9 cellular contexts compared by ENCODE assay signal in genomic region chr1:32291145-32291707, GRCh38. TPM values are rescaled to one million over a fixed set of nuclear protein-coding genes. Genes with fewer than 3 reads are reported as not detected.
A peak's percentile ranks its signal among the peaks of the same experiment; 100 is the strongest.
DNase-seq lines count a peak whose midpoint lies in the region; ATAC-seq, FAIRE-seq and TF ChIP-seq lines count a peak whose summit lies in the region.
"Had no signal": no experiment of that assay in that cellular context is flagged by ENCODE, and none has a peak within 500 bp of the region (broad histone marks: within the 10 kb centered on the region; RNA-seq: fewer than 3 reads in every experiment).

No MANE protein-coding gene starts in this region.

- FAIRE-seq in astrocyte (lab: Jason Lieb, UNC), result no peak

- no peaks in the 10 kb centered on the region for H3K27me3 ChIP-seq in astrocyte (ENCODE audit: insufficient read depth, low read length)
- H3K27me3 ChIP-seq in tibial nerve, result no peaks in the 10 kb centered on the region

- peak; percentile 82 for DNase-seq in HT1080 (ENCODE audit: low read depth)
- peak; percentile 41 for DNase-seq in astrocyte (ENCODE audit: low read depth)
- DNase-seq in kidney tubule cell (ENCODE audit: low spot score), result peak; percentile 83
- DNase-seq in tibial nerve (ENCODE audit: low spot score in 2 of 2), result no peak
- DNase-seq in NCI-H2107 (lab: John Stamatoyannopoulos, UW), result no peak
- no peak for DNase-seq in NOMO-1 (lab: John Stamatoyannopoulos, UW; ENCODE audit: unreplicated experiment in 2 of 2)

- ATAC-seq in GM19035 (IDR thresholded peaks at IDR 0.05; ENCODE audit: unreplicated experiment), result no peak

- no peaks in the 10 kb centered on the region for H3K36me3 ChIP-seq in astrocyte (ENCODE audit: insufficient read depth, low read length)
- H3K36me3 ChIP-seq in tibial nerve, result no peaks in the 10 kb centered on the region

- peak overlapping the region; percentile 90 for H3K9ac ChIP-seq in astrocyte (ENCODE audit: low read length)

- peak overlapping the region; percentile 87 for H2AFZ ChIP-seq in astrocyte (ENCODE audit: low read depth, low read length)

- H3K27ac Mint-ChIP-seq in astrocyte (ENCODE audit: unreplicated experiment), result peak overlapping the region; percentile 82

- H3K4me1 ChIP-seq in astrocyte (ENCODE audit: insufficient read depth, low read length) (peaks cover 6% of the 10 kb centered on the region), tibial nerve (peaks cover 0 to 11% (median 4%) of the 10 kb centered on the region in 4 donors)

- peak overlapping the region; percentile 74 for H3K4me3 Mint-ChIP-seq in astrocyte (ENCODE audit: unreplicated experiment)

- H3K27me3 Mint-ChIP-seq in astrocyte (ENCODE audit: low read depth, unreplicated experiment), result no peaks in the 10 kb centered on the region

- TF ChIP-seq POLR2A in tibial nerve (IDR thresholded peaks at IDR 0.05), result no peak

- no peaks in the 10 kb centered on the region for H3K9me3 Mint-ChIP-seq in astrocyte (ENCODE audit: unreplicated experiment)

- H3K79me2 ChIP-seq in astrocyte (ENCODE audit: insufficient read depth, low read length), result peaks cover 40% of the 10 kb centered on the region

- peak overlapping the region; percentile 86 for H3K4me2 ChIP-seq in astrocyte (ENCODE audit: low read length)

- peak overlapping the region; percentile 91 for H3K4me3 ChIP-seq in astrocyte (ENCODE audit: insufficient read depth, low read depth, low read length)
- peak overlapping the region; percentile 68 to 93 (median 82) for H3K4me3 ChIP-seq in tibial nerve

- TF ChIP-seq EP300 in tibial nerve (IDR thresholded peaks at IDR 0.05), result no peak

- H3K4me1 Mint-ChIP-seq in astrocyte (ENCODE audit: low read depth, unreplicated experiment), result peaks cover 7% of the 10 kb centered on the region

- H3K9me3 ChIP-seq in astrocyte (ENCODE audit: insufficient read depth, low read depth, low read length) (no peaks in the 10 kb centered on the region), tibial nerve (no peaks in the 10 kb centered on the region)

- no peak for TF ChIP-seq CTCF in C4-2B (conservative IDR thresholded peaks at IDR 0.05)
- no peak for TF ChIP-seq CTCF in astrocyte (IDR thresholded peaks at IDR 0.05; ENCODE audit: insufficient read depth, low read depth, low read length)
- TF ChIP-seq CTCF in tibial nerve (IDR thresholded peaks at IDR 0.05), result no peak

- H3K27ac ChIP-seq in C4-2B (peak overlapping the region; percentile 95), astrocyte (ENCODE audit: low read depth, low read length) (peak overlapping the region; percentile 70), tibial nerve (peak overlapping the region; percentile 69 to 87 (median 84))

- WGBS in tibial nerve, 2 donors, result 62 to 64% methylated on average over 10 of the region's 10 CpGs

- peaks cover 2% of the 10 kb centered on the region for H3K36me3 Mint-ChIP-seq in astrocyte (ENCODE audit: low read depth, unreplicated experiment)

- peaks cover 19% of the 10 kb centered on the region for H4K20me1 ChIP-seq in astrocyte (ENCODE audit: insufficient read depth, low read length)

RNA-seq across cellular contexts. Expression of gene HDAC1, which starts 0.7 kb away (rescaled TPM):
- 123 and 126 TPM in 2 replicates for total RNA-seq in HT1080 (2014; rRNA removed; shearing (Covaris generic))
- 118 and 122 TPM in 2 replicates for polyA plus RNA-seq in HT1080 (2015; cell fraction: cytosol; rRNA removed)
- 179 and 182 TPM in 2 replicates for polyA plus RNA-seq in HT1080 (2015; cell fraction: nucleus; rRNA removed)
- total RNA-seq in astrocyte, result 94.1 and 99.6 TPM in 2 replicates
- total RNA-seq in tibial nerve, result 10 to 100 TPM; 40.4 to 51.6 (median 47.1) TPM

RNA-seq across cellular contexts. Expression of gene LCK, which starts 40.2 kb away (rescaled TPM):
- total RNA-seq in HT1080 (2014; rRNA removed; shearing (Covaris generic)), result 0.16 TPM in 1 of 2 replicates, not detected in the other
- 0.07 and 0.23 TPM in 2 replicates for polyA plus RNA-seq in HT1080 (2015; cell fraction: cytosol; rRNA removed)
- polyA plus RNA-seq in HT1080 (2015; cell fraction: nucleus; rRNA removed), result 0.15 and 0.16 TPM in 2 replicates
- total RNA-seq in astrocyte, result 0.30 TPM in 1 of 2 replicates, not detected in the other
- total RNA-seq in tibial nerve, result 1 to 10 TPM; 1.1 to 6.9 (median 2.0) TPM
- total RNA-seq: LHCN-M2 had no signal

RNA-seq across cellular contexts. Expression of gene FAM167B, which starts 44.2 kb away (rescaled TPM):
- 0.17 and 0.95 TPM in 2 replicates for total RNA-seq in HT1080 (2014; rRNA removed; shearing (Covaris generic))
- 1.3 and 1.4 TPM in 2 replicates for polyA plus RNA-seq in HT1080 (2015; cell fraction: cytosol; rRNA removed)
- polyA plus RNA-seq in HT1080 (2015; cell fraction: nucleus; rRNA removed), result 1.4 TPM in 2 replicates
- total RNA-seq in astrocyte, result 0.64 and 0.75 TPM in 2 replicates
- 1 to 10 TPM; 1.4 to 5.4 (median 3.5) TPM for total RNA-seq in tibial nerve

RNA-seq across cellular contexts. Expression of gene MARCKSL1, which starts 44.8 kb away (rescaled TPM):
- 89.4 and 127 TPM in 2 replicates for total RNA-seq in HT1080 (2014; rRNA removed; shearing (Covaris generic))
- 130 and 148 TPM in 2 replicates for polyA plus RNA-seq in HT1080 (2015; cell fraction: cytosol; rRNA removed)
- 61.1 and 61.3 TPM in 2 replicates for polyA plus RNA-seq in HT1080 (2015; cell fraction: nucleus; rRNA removed)
- total RNA-seq in astrocyte, result 185 and 213 TPM in 2 replicates
- 10 to 100 TPM; 42.4 to 61.2 (median 45.0) TPM for total RNA-seq in tibial nerve

Comparison
In these comparisons a context has a peak if more than half of its experiments do, and no peak if none do; other contexts are left out.
1. DNase-seq: peak in HT1080 (single experiment), astrocyte (single experiment) and kidney tubule cell (single experiment); none in tibial nerve (0 of 2), NCI-H2107 (single experiment) and NOMO-1 (0 of 2).
2. Peak in every context shown above with its lines, with median percentiles within 50 percentile points of each other: H3K27ac ChIP-seq.